Comparison of ENCODE assay signal across 8 cellular contexts in genomic region chr4:82372502-82372873, GRCh38. TPM values are rescaled to one million over a fixed set of nuclear protein-coding genes. Genes with fewer than 3 reads are reported as not detected.
DNase-seq lines count a peak whose midpoint lies in the region; ATAC-seq lines count a peak whose summit lies in the region.

No MANE protein-coding gene starts in this region.

- CTCF ChIA-PET in activated CD4-positive, alpha-beta memory T cell treated with anti-CD3 and anti-CD28 coated beads, Interleukin-2, amount 10 ng/mL, durations not matched to agents 7 days and 5 days (lab: Charles Lee), result interaction anchor here (1.5 to 4.8 kb wide), 3 partner anchors 12 to 88 kb away, joined by 4 to 38 read pairs (median 12); partner anchors contain the start of gene HNRNPDL

- H3K4me1 ChIP-seq in muscle layer of duodenum (ENCODE audit: control insufficient read depth in 1 of 2, insufficient read depth in 2 of 2, low read length in 2 of 2) (peaks cover 27 to 43% of the 10 kb centered on the region in 2 donors), subcutaneous abdominal adipose tissue (ENCODE audit: control insufficient read depth in 5 of 5, insufficient read depth in 5 of 5, low read length in 5 of 5) (peaks cover 5 to 61% (median 58%) of the 10 kb centered on the region in 5 donors)

- H3K4me1 Mint-ChIP-seq in activated CD4-positive, alpha-beta memory T cell treated with anti-CD3 and anti-CD28 coated beads, Interleukin-2, amount 10 ng/mL, durations not matched to agents 7 days and 5 days, result peaks cover 51% of the 10 kb centered on the region

- H3K27me3 ChIP-seq in muscle layer of duodenum (ENCODE audit: low read depth, low read length) (no peaks in the 10 kb centered on the region), subcutaneous abdominal adipose tissue (ENCODE audit: control insufficient read depth in 5 of 5, insufficient read depth in 4 of 5, low read length in 5 of 5) (no peaks in the 10 kb centered on the region)

- H3K4me3 ChIP-seq in muscle layer of duodenum (ENCODE audit: low read depth in 1 of 2, low read length in 2 of 2), result peak overlapping the region; percentile 85 to 100
- peak overlapping the region; percentile 95 to 99 (median 98) for H3K4me3 ChIP-seq in subcutaneous abdominal adipose tissue (ENCODE audit: low read depth in 1 of 5, low read length in 5 of 5)

- H3K36me3 ChIP-seq in muscle layer of duodenum (ENCODE audit: control insufficient read depth in 1 of 2, insufficient read depth in 2 of 2, low read length in 2 of 2) (peaks cover 0 to 18% of the 10 kb centered on the region in 2 donors), subcutaneous abdominal adipose tissue (ENCODE audit: control insufficient read depth in 5 of 5, insufficient read depth in 5 of 5, low read length in 5 of 5) (peaks cover 0 to 12% (median 5%) of the 10 kb centered on the region in 5 donors)

- H3K4me3 Mint-ChIP-seq in activated CD4-positive, alpha-beta memory T cell treated with anti-CD3 and anti-CD28 coated beads, Interleukin-2, amount 10 ng/mL, durations not matched to agents 7 days and 5 days, result peak overlapping the region; percentile 95

- POLR2A ChIA-PET in activated CD4-positive, alpha-beta memory T cell treated with anti-CD3 and anti-CD28 coated beads, Interleukin-2, amount 10 ng/mL, durations not matched to agents 7 days and 5 days (lab: Charles Lee), result interaction anchor here (0.7 to 12.4 kb wide), 15 partner anchors 8 to 531 kb away, joined by 3 to 313 read pairs (median 5); partner anchors contain the start of genes ENOPH1 and HNRNPDL

- DNase-seq in DMS 273 (lab: John Stamatoyannopoulos, UW; ENCODE audit: unreplicated experiment), result peak; percentile 59
- no peak for DNase-seq in DMS 273 treated with DMSO at 0.1 percent for 48 hours (lab: John Stamatoyannopoulos, UW)
- DNase-seq in NCI-H1694 (lab: John Stamatoyannopoulos, UW), result peak; percentile 7
- DNase-seq in activated CD4-positive, alpha-beta memory T cell treated with anti-CD3 and anti-CD28 coated beads, Interleukin-2, amount 10 ng/mL, durations not matched to agents 7 days and 5 days, result peak; percentile 66
- no peak for DNase-seq in epithelial cell of prostate (ENCODE audit: low read depth, low spot score)

- peak overlapping the region; percentile 84 to 98 (median 97) for H3K9ac ChIP-seq in subcutaneous abdominal adipose tissue (ENCODE audit: low read length in 5 of 5)

- H3K9me3 ChIP-seq in muscle layer of duodenum (ENCODE audit: control insufficient read depth in 1 of 2, low read length in 2 of 2) (no peaks in the 10 kb centered on the region), subcutaneous abdominal adipose tissue (ENCODE audit: control insufficient read depth in 5 of 5, low read length in 5 of 5) (no peaks in the 10 kb centered on the region)

- H3K36me3 Mint-ChIP-seq in activated CD4-positive, alpha-beta memory T cell treated with anti-CD3 and anti-CD28 coated beads, Interleukin-2, amount 10 ng/mL, durations not matched to agents 7 days and 5 days (ENCODE audit: low read depth), result peaks cover 70% of the 10 kb centered on the region

- H3K27ac Mint-ChIP-seq in activated CD4-positive, alpha-beta memory T cell treated with anti-CD3 and anti-CD28 coated beads, Interleukin-2, amount 10 ng/mL, durations not matched to agents 7 days and 5 days, result peak overlapping the region; percentile 96

- no peak for ATAC-seq in GM21786 (IDR thresholded peaks at IDR 0.05; ENCODE audit: unreplicated experiment)

- H3K27me3 Mint-ChIP-seq in activated CD4-positive, alpha-beta memory T cell treated with anti-CD3 and anti-CD28 coated beads, Interleukin-2, amount 10 ng/mL, durations not matched to agents 7 days and 5 days, result no peaks in the 10 kb centered on the region

- no peaks in the 10 kb centered on the region for H3K9me3 Mint-ChIP-seq in activated CD4-positive, alpha-beta memory T cell treated with anti-CD3 and anti-CD28 coated beads, Interleukin-2, amount 10 ng/mL, durations not matched to agents 7 days and 5 days

- peak overlapping the region; percentile 97 for H3K27ac ChIP-seq in epithelial cell of prostate
- H3K27ac ChIP-seq in muscle layer of duodenum (ENCODE audit: low read length), result peak overlapping the region; percentile 90
- H3K27ac ChIP-seq in subcutaneous abdominal adipose tissue (ENCODE audit: low read depth, low read length), result peak overlapping the region; percentile 98

RNA-seq across cellular contexts. Expression of gene HNRNPD, which starts 1.3 kb away (rescaled TPM):
- 100 to 1,000 TPM; 355 to 366 TPM for total RNA-seq in activated CD4-positive, alpha-beta memory T cell treated with anti-CD3 and anti-CD28 coated beads, Interleukin-2, amount 10 ng/mL, durations not matched to agents 7 days and 5 days

RNA-seq across cellular contexts. Expression of gene HNRNPDL, which starts 57.8 kb away (rescaled TPM):
- 100 to 1,000 TPM; 291 to 295 TPM for total RNA-seq in activated CD4-positive, alpha-beta memory T cell treated with anti-CD3 and anti-CD28 coated beads, Interleukin-2, amount 10 ng/mL, durations not matched to agents 7 days and 5 days

RNA-seq across cellular contexts. Expression of gene ENOPH1, which starts 57.9 kb away (rescaled TPM):
- 10 to 100 TPM; 35.4 to 36.1 TPM for total RNA-seq in activated CD4-positive, alpha-beta memory T cell treated with anti-CD3 and anti-CD28 coated beads, Interleukin-2, amount 10 ng/mL, durations not matched to agents 7 days and 5 days

Comparison
In these comparisons a context has a peak if more than half of its experiments do, and no peak if none do; other contexts are left out.
1. DNase-seq: peak in DMS 273 (single experiment), NCI-H1694 (single experiment) and activated CD4-positive, alpha-beta memory T cell treated with anti-CD3 and anti-CD28 coated beads, Interleukin-2, amount 10 ng/mL, durations not matched to agents 7 days and 5 days (single experiment); none in DMS 273 treated with DMSO at 0.1 percent for 48 hours (single experiment) and epithelial cell of prostate (single experiment).
2. Peak in every context shown above with its lines, with median percentiles within 50 percentile points of each other: H3K27ac ChIP-seq.